20 cellular contexts compared by ENCODE assay signal in genomic region chr6:83490177-83490576, GRCh38. TPM values are rescaled to one million over a fixed set of nuclear protein-coding genes. Genes with fewer than 3 reads are reported as not detected.
A peak's percentile ranks its signal among the peaks of the same experiment; 100 is the strongest.
DNase-seq lines count a peak whose midpoint lies in the region; TF ChIP-seq lines count a peak whose summit lies in the region.
"Had no signal": no experiment of that assay in that cellular context is flagged by ENCODE, and none has a peak within 500 bp of the region (broad histone marks: within the 10 kb centered on the region; RNA-seq: fewer than 3 reads in every experiment).

No MANE protein-coding gene starts in this region.

- no peak overlapping the region for H3K9ac ChIP-seq in H9 (ENCODE audit: extremely low read depth, insufficient read length, low read length)
- H3K9ac ChIP-seq: BLaER1 treated with 17β-estradiol and CSF1 and Interleukin-3, amounts not matched to agents 10 nM and 100 nM had no signal

- DNase-seq in Caco-2 (no peak), H9 (no peak), WERI-Rb-1 (no peak), H7 (no peak), Kasumi-1 (lab: John Stamatoyannopoulos, UW) (no peak), DMS153 (lab: John Stamatoyannopoulos, UW) (no peak)
- no peak for DNase-seq in activated CD4-positive, CD25-positive, alpha-beta regulatory T cell treated with anti-CD3 and anti-CD28 coated beads, Interleukin-2, amount 50 U/mL, for 72 hours
- DNase-seq: 8988T; ACHN; AML-193; BE2C; Calu3; CD4-positive, alpha-beta T cell; CD8-positive, alpha-beta memory T cell; DND-41; HCEC 1CT had no signal

- no peak overlapping the region for H4K91ac ChIP-seq in H9 (ENCODE audit: insufficient read length, low read depth, low read length)

- H3T11ph ChIP-seq in H9 (ENCODE audit: low read length) = no peak overlapping the region

- H3K18ac ChIP-seq in H9 (ENCODE audit: insufficient read length, low read depth, low read length) = no peak overlapping the region

- H2BK20ac ChIP-seq in H9 (ENCODE audit: low read depth, low read length, poor library complexity, severe bottlenecking) = no peak overlapping the region

- H3K36me3 ChIP-seq in Caco-2 (ENCODE audit: control insufficient read depth, insufficient read depth, low read length) (no peaks in the 10 kb centered on the region), WERI-Rb-1 (no peaks in the 10 kb centered on the region), ectodermal cell (ENCODE audit: control insufficient read depth, insufficient read depth, low read length) (no peaks in the 10 kb centered on the region), H7 (replicated peaks; ENCODE audit: control insufficient read depth, insufficient read depth, low read length) (no peaks in the 10 kb centered on the region)
- H3K36me3 ChIP-seq: BE2C; BLaER1 treated with 17β-estradiol and CSF1 and Interleukin-3, amounts not matched to agents 10 nM and 100 nM had no signal

- no peak overlapping the region for H2AFZ ChIP-seq in H9 (ENCODE audit: low read length)

- no peak overlapping the region for H4K8ac ChIP-seq in H9 (replicated peaks; ENCODE audit: insufficient read length, low read depth, low read length)

- no TSS peak for BruUV-seq in Caco-2 (replicated peaks; lab: Mats Ljungman, UMichigan)

- TF ChIP-seq CTCF in Caco-2 (IDR thresholded peaks at IDR 0.05; ENCODE audit: insufficient read depth in 1 of 2, low read depth in 1 of 2, low read length in 1 of 2, severe bottlenecking in 1 of 2, unreplicated experiment in 1 of 2) (no peak), H9 (conservative IDR thresholded peaks at IDR 0.05) (no peak), WERI-Rb-1 (IDR thresholded peaks at IDR 0.05; ENCODE audit: low read depth, low read length) (no peak)

- POLR2A ChIA-PET in Caco-2 (lab: Charles Lee) = no interaction called here

- H3K27me3 ChIP-seq in Caco-2 (replicated peaks; ENCODE audit: control insufficient read depth, insufficient read depth, low read length) (no peaks in the 10 kb centered on the region), H9 (ENCODE audit: insufficient read depth, low read length) (no peaks in the 10 kb centered on the region), WERI-Rb-1 (ENCODE audit: insufficient read depth, low read depth, severe bottlenecking) (no peaks in the 10 kb centered on the region), ectodermal cell (ENCODE audit: control insufficient read depth, insufficient read depth, low read length, poor library complexity, severe bottlenecking) (no peaks in the 10 kb centered on the region), H7 (ENCODE audit: control insufficient read depth, insufficient read depth, low read length) (no peaks in the 10 kb centered on the region)
- H3K27me3 ChIP-seq: BE2C; BLaER1 treated with 17β-estradiol and CSF1 and Interleukin-3, amounts not matched to agents 10 nM and 100 nM had no signal

- no peak overlapping the region for H3K4ac ChIP-seq in H9 (ENCODE audit: low read depth, low read length)

- intact Hi-C loops in Caco-2 (cut with micrococcal nuclease; ENCODE audit: unreplicated experiment) = no loop called here

- H2BK15ac ChIP-seq in H9 (ENCODE audit: low read depth, low read length) = no peak overlapping the region

- H3K79me2 ChIP-seq in H9 (ENCODE audit: insufficient read depth, low read length) = no peaks in the 10 kb centered on the region

- H2BK5ac ChIP-seq in H9 (ENCODE audit: insufficient read length, low read length) = no peak overlapping the region

- H3K56ac ChIP-seq in H9 (ENCODE audit: insufficient read length, low read depth, low read length) = no peak overlapping the region

- no peak overlapping the region for H3K23ac ChIP-seq in H9 (ENCODE audit: insufficient read length, low read depth, low read length)

- H3K4me1 Mint-ChIP-seq in Caco-2 (ENCODE audit: low read depth, unreplicated experiment) (peaks cover 20% of the 10 kb centered on the region), H9 (peaks cover 0 to 9% of the 10 kb centered on the region in 2 experiments; a peak in 3 of 4 replicates)
- H3K4me1 Mint-ChIP-seq: CD14-positive monocyte had no signal

- no peaks in the 10 kb centered on the region for H3K36me3 Mint-ChIP-seq in Caco-2 (ENCODE audit: insufficient read depth, unreplicated experiment)
- no peaks in the 10 kb centered on the region for H3K36me3 Mint-ChIP-seq in H9 (ENCODE audit: insufficient read depth in 1 of 3, low read depth in 3 of 3)
- H3K36me3 Mint-ChIP-seq: CD14-positive monocyte; CD8-positive, alpha-beta memory T cell had no signal

- H3K23me2 ChIP-seq in H9 (ENCODE audit: insufficient read length, low read depth, low read length, poor library complexity, severe bottlenecking) = no peaks in the 10 kb centered on the region

- no peaks in the 10 kb centered on the region for H4K20me1 ChIP-seq in H9 (ENCODE audit: control insufficient read depth, insufficient read depth, insufficient read length)
- H4K20me1 ChIP-seq: BLaER1 treated with 17β-estradiol and CSF1 and Interleukin-3, amounts not matched to agents 10 nM and 100 nM had no signal

- H3K27ac Mint-ChIP-seq in Caco-2 (ENCODE audit: unreplicated experiment) (peak overlapping the region; percentile 42), H9 (peak overlapping the region in 2 of 3 experiments; percentile 17 to 67; a peak in 2 of 7 replicates)
- H3K27ac Mint-ChIP-seq: CD14-positive monocyte; CD4-positive, alpha-beta T cell; CD8-positive, alpha-beta memory T cell had no signal

- H3K14ac ChIP-seq in H9 (ENCODE audit: insufficient read depth, low read length) = no peak overlapping the region

- no peaks in the 10 kb centered on the region for H3K79me1 ChIP-seq in H9 (ENCODE audit: insufficient read depth, low read depth, low read length, poor library complexity, severe bottlenecking)

- H3K4me3 Mint-ChIP-seq in Caco-2 (ENCODE audit: unreplicated experiment) (no peak overlapping the region), H9 (no peak overlapping the region)
- H3K4me3 Mint-ChIP-seq: CD14-positive monocyte; CD4-positive, alpha-beta T cell; CD8-positive, alpha-beta memory T cell had no signal

- H3K4me3 ChIP-seq in Caco-2 (ENCODE audit: low read depth, low read length) (no peak overlapping the region), WERI-Rb-1 (ENCODE audit: low read depth, low read length) (no peak overlapping the region), ectodermal cell (ENCODE audit: insufficient read depth, low read depth, low read length) (no peak overlapping the region), H7 (ENCODE audit: insufficient read depth, low read depth, low read length) (no peak overlapping the region)
- H3K4me3 ChIP-seq: A549; BLaER1 treated with 17β-estradiol and CSF1 and Interleukin-3, amounts not matched to agents 10 nM and 100 nM had no signal

- H3K4me1 ChIP-seq in Caco-2 = peaks cover 22% of the 10 kb centered on the region
- H3K4me1 ChIP-seq in H9 (ENCODE audit: insufficient read depth, low read length) = no peaks in the 10 kb centered on the region
- no peaks in the 10 kb centered on the region for H3K4me1 ChIP-seq in ectodermal cell (ENCODE audit: control insufficient read depth, insufficient read depth, low read length)
- H3K4me1 ChIP-seq: A549, BE2C had no signal

- H2BK120ac ChIP-seq in H9 (ENCODE audit: low read depth, low read length, poor library complexity, severe bottlenecking) = no peak overlapping the region

- no peak overlapping the region for H2BK12ac ChIP-seq in H9 (ENCODE audit: insufficient read length, low read depth, low read length)

- H3K9me3 Mint-ChIP-seq in Caco-2 (ENCODE audit: unreplicated experiment) (no peaks in the 10 kb centered on the region), H9 (no peaks in the 10 kb centered on the region; a peak in 1 of 5 replicates)
- H3K9me3 Mint-ChIP-seq: CD14-positive monocyte; CD4-positive, alpha-beta T cell had no signal

- no peak overlapping the region for H4K5ac ChIP-seq in H9 (ENCODE audit: insufficient read length, low read depth, low read length)

- H3K9me3 ChIP-seq in Caco-2 (no peaks in the 10 kb centered on the region), H9 (ENCODE audit: control insufficient read depth, low read depth, low read length) (no peaks in the 10 kb centered on the region), WERI-Rb-1 (ENCODE audit: severe bottlenecking) (no peaks in the 10 kb centered on the region), ectodermal cell (ENCODE audit: control insufficient read depth, low read length) (no peaks in the 10 kb centered on the region)
- H3K9me3 ChIP-seq: A549; BE2C; BLaER1 treated with 17β-estradiol and CSF1 and Interleukin-3, amounts not matched to agents 10 nM and 100 nM had no signal

- CTCF ChIA-PET in Caco-2 (lab: Charles Lee) = no interaction called here

- H3K27me3 Mint-ChIP-seq in Caco-2 (ENCODE audit: insufficient read depth, unreplicated experiment) = no peaks in the 10 kb centered on the region
- H3K27me3 Mint-ChIP-seq in H9 (ENCODE audit: low read depth) = no peaks in the 10 kb centered on the region

- H2AK5ac ChIP-seq in H9 (ENCODE audit: insufficient read length, low read length) = no peak overlapping the region

- no peak overlapping the region for H3K4me2 ChIP-seq in H9 (ENCODE audit: insufficient read depth, insufficient read length, low read length)
- H3K4me2 ChIP-seq: A549 had no signal

- H3K27ac ChIP-seq in H9 (ENCODE audit: insufficient read length, low read depth, low read length) (no peak overlapping the region), WERI-Rb-1 (peak overlapping the region; percentile 58; the same call in 1 of the 2 replicates), ectodermal cell (ENCODE audit: insufficient read depth, low read depth, low read length, poor library complexity, severe bottlenecking) (peak overlapping the region; percentile 80)
- H3K27ac ChIP-seq: A549; BLaER1 treated with 17β-estradiol and CSF1 and Interleukin-3, amounts not matched to agents 10 nM and 100 nM had no signal

RNA-seq across cellular contexts. Expression of gene PRSS35, which starts 22.2 kb away (rescaled TPM):
- total RNA-seq in Caco-2 (2022) = 72.0 and 85.0 TPM in 2 replicates
- total RNA-seq in H9 (2021) = 1.4 and 1.7 TPM in 2 replicates
- 6.3 TPM for polyA plus RNA-seq in ectodermal cell (2013, experiment 1 of 4)
- polyA plus RNA-seq in ectodermal cell (2013, experiment 2 of 4) = 6.0 TPM
- 5.7 TPM for polyA plus RNA-seq in ectodermal cell (2013, experiment 3 of 4)
- 5.8 TPM for polyA plus RNA-seq in ectodermal cell (2013, experiment 4 of 4)
- 1.5 and 1.6 TPM in 2 replicates for total RNA-seq in H7 (2014; rRNA removed; shearing (Covaris generic))
- total RNA-seq: Calu3; CD4-positive, alpha-beta T cell; CD8-positive, alpha-beta memory T cell had no signal
- polyA plus RNA-seq: CD14-positive monocyte had no signal

RNA-seq across cellular contexts. Expression of gene ME1, which starts 59.3 kb away (rescaled TPM):
- 121 and 131 TPM in 2 replicates for total RNA-seq in Caco-2 (2022)
- total RNA-seq in H9 (2021) = 7.8 and 7.9 TPM in 2 replicates
- 2.5 TPM for polyA plus RNA-seq in ectodermal cell (2013, experiment 1 of 4)
- polyA plus RNA-seq in ectodermal cell (2013, experiment 2 of 4) = 2.4 TPM
- polyA plus RNA-seq in ectodermal cell (2013, experiment 3 of 4) = 1.7 TPM
- 1.9 TPM for polyA plus RNA-seq in ectodermal cell (2013, experiment 4 of 4)
- total RNA-seq in H7 (2014; rRNA removed; shearing (Covaris generic)) = 3.4 and 3.9 TPM in 2 replicates
- total RNA-seq: CD4-positive, alpha-beta T cell had no signal

Comparison
In these comparisons a context has a peak if more than half of its experiments do, and no peak if none do; other contexts are left out.
1. RNA of gene PRSS35, which starts 22.2 kb away (total RNA-seq): 72.0 to 85.0 TPM in Caco-2; 1.4 to 1.7 TPM in H9 and 1.5 to 1.6 TPM in H7; every median in the first group is over 10 times any median in the second.
2. RNA of gene ME1, which starts 59.3 kb away (total RNA-seq): 121 to 131 TPM in Caco-2; 7.8 to 7.9 TPM in H9 and 3.4 to 3.9 TPM in H7; every median in the first group is over 10 times any median in the second.